ENCODE assay signal across 15 cellular contexts in genomic region chr2:72138921-72139381, GRCh38. TPM values are rescaled to one million over a fixed set of nuclear protein-coding genes. Genes with fewer than 3 reads are reported as not detected.
DNase-seq lines count a peak whose midpoint lies in the region; ATAC-seq and TF ChIP-seq lines count a peak whose summit lies in the region.
"Had no signal": no experiment of that assay in that cellular context is flagged by ENCODE, and none has a peak within 500 bp of the region (broad histone marks: within the 10 kb centered on the region; RNA-seq: fewer than 3 reads in every experiment).

No MANE protein-coding gene starts in this region.

- no peak for TF ChIP-seq CTCF in WERI-Rb-1 (IDR thresholded peaks at IDR 0.05; ENCODE audit: low read depth, low read length)
- no peak for TF ChIP-seq CTCF in left lung (IDR thresholded peaks at IDR 0.05)
- no peak for TF ChIP-seq CTCF in suprapubic skin (IDR thresholded peaks at IDR 0.05)

- peak; percentile 51 for DNase-seq in activated effector memory CD4-positive, alpha-beta T cell treated with anti-CD3 and anti-CD28 coated beads, Interleukin-2, amount 50 U/mL, for 16 hours
- DNase-seq in activated effector memory CD4-positive, alpha-beta T cell treated with Interleukin-2 at 50 U/mL for 16 hours: no peak
- DNase-seq in WERI-Rb-1 (peak; percentile 9), left lung (peak; percentile 23 to 78), suprapubic skin (ENCODE audit: low spot score in 2 of 2) (peak; percentile 57 to 67), NCI-H1417 (lab: John Stamatoyannopoulos, UW) (no peak), OCI-M2 (lab: John Stamatoyannopoulos, UW; ENCODE audit: unreplicated experiment) (no peak)
- DNase-seq: activated B cell treated with CpG ODN at 0.5 μM for 24 hours, GOT3, NCI-H748 treated with DMSO at 0.1 percent for 48 hours, RPMI8226 had no signal

- ATAC-seq in left lung: no peak
- ATAC-seq in HG03135 (IDR thresholded peaks at IDR 0.05; ENCODE audit: unreplicated experiment): no peak
- ATAC-seq: activated naive CD4-positive, alpha-beta T cell treated with anti-CD3 and anti-CD28 coated beads, Interleukin-2, amount 50 U/mL, for 72 hours had no signal

- no peak for TF ChIP-seq EP300 in suprapubic skin (IDR thresholded peaks at IDR 0.05)

- 66% methylated on average over 8 of the region's 14 CpGs for WGBS in suprapubic skin

- H3K36me3 ChIP-seq in WERI-Rb-1: no peaks in the 10 kb centered on the region
- H3K36me3 ChIP-seq in left lung: no peaks in the 10 kb centered on the region
- peaks cover 11% of the 10 kb centered on the region for H3K36me3 ChIP-seq in suprapubic skin

- no peak overlapping the region for H3K27ac ChIP-seq in WERI-Rb-1
- no peak overlapping the region for H3K27ac ChIP-seq in left lung
- H3K27ac ChIP-seq in suprapubic skin: no peak overlapping the region

- H3K27me3 ChIP-seq in WERI-Rb-1 (ENCODE audit: insufficient read depth, low read depth, severe bottlenecking) (peaks cover 15% of the 10 kb centered on the region), left lung (peaks cover 7 to 26% of the 10 kb centered on the region in 2 donors), suprapubic skin (peaks cover 4% of the 10 kb centered on the region)

- H3K4me1 ChIP-seq in left lung (peaks cover 12 to 19% of the 10 kb centered on the region in 2 donors), suprapubic skin (peaks cover 40% of the 10 kb centered on the region)

- H3K4me3 ChIP-seq in WERI-Rb-1 (ENCODE audit: low read depth, low read length): no peak overlapping the region
- H3K4me3 ChIP-seq in left lung: no peak overlapping the region
- H3K4me3 ChIP-seq in suprapubic skin: no peak overlapping the region
- H3K4me3 ChIP-seq: skin epidermis had no signal

- intact Hi-C loops in left lung (cut with DNase I): no loop called here

- TF ChIP-seq POLR2A in suprapubic skin (IDR thresholded peaks at IDR 0.05): no peak

- no peaks in the 10 kb centered on the region for H3K9me3 ChIP-seq in WERI-Rb-1 (ENCODE audit: severe bottlenecking)
- no peaks in the 10 kb centered on the region for H3K9me3 ChIP-seq in left lung
- no peaks in the 10 kb centered on the region for H3K9me3 ChIP-seq in suprapubic skin

RNA-seq across cellular contexts. Expression of gene CYP26B1, which starts 8.7 kb away (rescaled TPM):
- total RNA-seq in left lung: 1 to 10 TPM; 3.1 to 4.7 TPM
- total RNA-seq in suprapubic skin: 10 to 100 TPM; 53.3 to 83.3 (median 67.7) TPM
- total RNA-seq: activated B cell treated with CpG ODN at 0.5 μM for 24 hours; T-helper 1 cell treated with Interleukin-12 subunit alpha and Interleukin-12 subunit beta and Interleukin-4 antibody, amounts not matched to agents 30 ng/mL and 1 ng/mL, for 36 hours had no signal

Comparison
In these comparisons a context has a peak if more than half of its experiments do, and no peak if none do; other contexts are left out.
1. DNase-seq: peak in activated effector memory CD4-positive, alpha-beta T cell treated with anti-CD3 and anti-CD28 coated beads, Interleukin-2, amount 50 U/mL, for 16 hours (single experiment), WERI-Rb-1 (single experiment), left lung (2 of 2) and suprapubic skin (2 of 2); none in activated effector memory CD4-positive, alpha-beta T cell treated with Interleukin-2 at 50 U/mL for 16 hours (single experiment), NCI-H1417 (0 of 3) and OCI-M2 (single experiment).
2. RNA of gene CYP26B1, which starts 8.7 kb away (total RNA-seq): 53.3 to 83.3 TPM in suprapubic skin; 3.1 to 4.7 TPM in left lung; every median in the first group is over 4 times any median in the second.